In genomic region chr4:182240161-182241130, GRCh38 we compare ENCODE assay signal across 11 cellular contexts. TPM values are rescaled to one million over a fixed set of nuclear protein-coding genes. Genes with fewer than 3 reads are reported as not detected.
DNase-seq lines count a peak whose midpoint lies in the region; ATAC-seq and TF ChIP-seq lines count a peak whose summit lies in the region.
"Had no signal": no experiment of that assay in that cellular context is flagged by ENCODE, and none has a peak within 500 bp of the region (broad histone marks: within the 10 kb centered on the region; RNA-seq: fewer than 3 reads in every experiment).

No MANE protein-coding gene starts in this region.

- no peak for ATAC-seq in HG02840 (IDR thresholded peaks at IDR 0.05; ENCODE audit: low FRiP score, unreplicated experiment)

- POLR2A ChIA-PET in activated CD4-positive, alpha-beta T cell treated with anti-CD3 and anti-CD28 coated beads, Interleukin-2, amount 10 ng/mL, durations not matched to agents 7 days and 5 days (lab: Charles Lee): no interaction called here

- H3K4me1 Mint-ChIP-seq in neural crest cell: peaks cover 30% of the 10 kb centered on the region
- no peaks in the 10 kb centered on the region for H3K4me1 Mint-ChIP-seq in activated CD4-positive, alpha-beta T cell treated with anti-CD3 and anti-CD28 coated beads, Interleukin-2, amount 10 ng/mL, durations not matched to agents 7 days and 5 days

- peaks cover 6% of the 10 kb centered on the region for H3K9me3 Mint-ChIP-seq in neural crest cell
- H3K9me3 Mint-ChIP-seq in activated CD4-positive, alpha-beta T cell treated with anti-CD3 and anti-CD28 coated beads, Interleukin-2, amount 10 ng/mL, durations not matched to agents 7 days and 5 days: peaks cover 3% of the 10 kb centered on the region

- TF ChIP-seq CTCF in neural crest cell (conservative IDR thresholded peaks at IDR 0.05): no peak

- CTCF ChIA-PET in activated CD4-positive, alpha-beta T cell treated with anti-CD3 and anti-CD28 coated beads, Interleukin-2, amount 10 ng/mL, durations not matched to agents 7 days and 5 days (lab: Charles Lee): no interaction called here

- no peaks in the 10 kb centered on the region for H3K27me3 Mint-ChIP-seq in neural crest cell (ENCODE audit: low read depth)
- no peaks in the 10 kb centered on the region for H3K27me3 Mint-ChIP-seq in activated CD4-positive, alpha-beta T cell treated with anti-CD3 and anti-CD28 coated beads, Interleukin-2, amount 10 ng/mL, durations not matched to agents 7 days and 5 days

- DNase-seq in AG08395 (ENCODE audit: low spot score) (peak; percentile 64), LHCN-M2 (ENCODE audit: low read depth) (peak; percentile 78), ecto neural progenitor cell (ENCODE audit: low spot score) (peak; percentile 56), neural crest cell (ENCODE audit: low read depth, low spot score) (no peak), iPS-NIHi11 (ENCODE audit: low spot score) (no peak), occipital lobe (lab: John Stamatoyannopoulos, UW) (no peak)
- DNase-seq in activated CD4-positive, alpha-beta T cell treated with anti-CD3 and anti-CD28 coated beads, Interleukin-2, amount 10 ng/mL, durations not matched to agents 7 days and 5 days: no peak
- DNase-seq: KG1, NCI-H524 had no signal

- no peak overlapping the region for H3K4me3 Mint-ChIP-seq in neural crest cell
- H3K4me3 Mint-ChIP-seq in activated CD4-positive, alpha-beta T cell treated with anti-CD3 and anti-CD28 coated beads, Interleukin-2, amount 10 ng/mL, durations not matched to agents 7 days and 5 days: no peak overlapping the region

- peaks cover 7% of the 10 kb centered on the region for H3K36me3 Mint-ChIP-seq in neural crest cell (ENCODE audit: low read depth)
- H3K36me3 Mint-ChIP-seq in activated CD4-positive, alpha-beta T cell treated with anti-CD3 and anti-CD28 coated beads, Interleukin-2, amount 10 ng/mL, durations not matched to agents 7 days and 5 days (ENCODE audit: low read depth): no peaks in the 10 kb centered on the region

- H3K27ac Mint-ChIP-seq in neural crest cell (ENCODE audit: unreplicated experiment): peak overlapping the region; percentile 9
- no peak overlapping the region for H3K27ac Mint-ChIP-seq in activated CD4-positive, alpha-beta T cell treated with anti-CD3 and anti-CD28 coated beads, Interleukin-2, amount 10 ng/mL, durations not matched to agents 7 days and 5 days

RNA-seq across cellular contexts. Expression of gene TENM3, which starts 2.8 kb away (rescaled TPM):
- 29.9 and 34.8 TPM in 2 replicates for total RNA-seq in LHCN-M2 (2014; rRNA removed)
- 20.1 TPM for polyA plus RNA-seq in LHCN-M2 (2012)
- 43.9 and 46.9 TPM in 2 replicates for total RNA-seq in neural crest cell
- total RNA-seq in activated CD4-positive, alpha-beta T cell treated with anti-CD3 and anti-CD28 coated beads, Interleukin-2, amount 10 ng/mL, durations not matched to agents 7 days and 5 days: not detected
- 44.9 TPM for total RNA-seq in occipital lobe
- total RNA-seq: T-helper 1 cell treated with Interleukin-12 subunit alpha and Interleukin-12 subunit beta and Interleukin-4 antibody, amounts not matched to agents 30 ng/mL and 1 ng/mL, for 36 hours had no signal

Comparison
In these comparisons a context has a peak if more than half of its experiments do, and no peak if none do; other contexts are left out.
1. DNase-seq: peak in AG08395 (single experiment), LHCN-M2 (single experiment) and ecto neural progenitor cell (single experiment); none in neural crest cell (single experiment), activated CD4-positive, alpha-beta T cell treated with anti-CD3 and anti-CD28 coated beads, Interleukin-2, amount 10 ng/mL, durations not matched to agents 7 days and 5 days (single experiment), iPS-NIHi11 (single experiment) and occipital lobe (single experiment).
2. RNA of gene TENM3, which starts 2.8 kb away (total RNA-seq): 44.9 TPM in occipital lobe (single experiment), 43.9 to 46.9 TPM in neural crest cell and 29.9 to 34.8 TPM in LHCN-M2; not detected in activated CD4-positive, alpha-beta T cell treated with anti-CD3 and anti-CD28 coated beads, Interleukin-2, amount 10 ng/mL, durations not matched to agents 7 days and 5 days; every median in the first group is over 10 times any median in the second.